ENCODE assay signal across 11 cellular contexts in genomic region chr9:136664799-136665082, GRCh38. TPM values are rescaled to one million over a fixed set of nuclear protein-coding genes. Genes with fewer than 3 reads are reported as not detected.
DNase-seq lines count a peak whose midpoint lies in the region; ATAC-seq, FAIRE-seq and TF ChIP-seq lines count a peak whose summit lies in the region.
"Had no signal": no experiment of that assay in that cellular context is flagged by ENCODE, and none has a peak within 500 bp of the region (broad histone marks: within the 10 kb centered on the region; RNA-seq: fewer than 3 reads in every experiment).

No MANE protein-coding gene starts in this region.

- H3K9me3 ChIP-seq in astrocyte (ENCODE audit: insufficient read depth, low read depth, low read length): no peaks in the 10 kb centered on the region
- H3K9me3 ChIP-seq in testis: no peaks in the 10 kb centered on the region

- no peak for DNase-seq in activated CD8-positive, alpha-beta memory T cell treated with anti-CD3 and anti-CD28 coated beads, Interleukin-2, amount 10 ng/mL, durations not matched to agents 7 days and 5 days
- no peak for DNase-seq in activated CD8-positive, alpha-beta memory T cell treated with anti-CD3 and anti-CD28 coated beads, Interleukin-2, amount 50 U/mL, for 4 hours
- DNase-seq in astrocyte (ENCODE audit: low read depth): no peak
- no peak for DNase-seq in memory B cell (ENCODE audit: low spot score in 2 of 2)
- DNase-seq in testis: no peak
- DNase-seq in DMS153 treated with DMSO at 0.1 percent for 48 hours (lab: John Stamatoyannopoulos, UW; ENCODE audit: unreplicated experiment): no peak
- no peak for DNase-seq in NCI-H345 treated with DMSO at 0.1 percent for 48 hours (lab: John Stamatoyannopoulos, UW; ENCODE audit: unreplicated experiment)
- DNase-seq: NCI-H345 had no signal

- no peak overlapping the region for H3K27ac Mint-ChIP-seq in activated CD8-positive, alpha-beta memory T cell treated with anti-CD3 and anti-CD28 coated beads, Interleukin-2, amount 10 ng/mL, durations not matched to agents 7 days and 5 days
- H3K27ac Mint-ChIP-seq in astrocyte (ENCODE audit: unreplicated experiment): no peak overlapping the region
- H3K27ac Mint-ChIP-seq in memory B cell: no peak overlapping the region

- CTCF ChIA-PET in activated CD8-positive, alpha-beta memory T cell treated with anti-CD3 and anti-CD28 coated beads, Interleukin-2, amount 10 ng/mL, durations not matched to agents 7 days and 5 days (lab: Charles Lee): interaction anchor here (1.6 to 2.2 kb wide), 3 partner anchors 15 to 180 kb away, joined by 3 to 8 read pairs (median 5); no protein-coding TSS in a partner anchor

- no peak for FAIRE-seq in astrocyte (lab: Jason Lieb, UNC)
- FAIRE-seq: keratinocyte had no signal

- no peaks in the 10 kb centered on the region for H3K79me2 ChIP-seq in astrocyte (ENCODE audit: insufficient read depth, low read length)

- H3K4me1 ChIP-seq in astrocyte (ENCODE audit: insufficient read depth, low read length): peaks cover 4% of the 10 kb centered on the region
- no peaks in the 10 kb centered on the region for H3K4me1 ChIP-seq in testis

- no peak for ATAC-seq in activated CD8-positive, alpha-beta memory T cell treated with anti-CD3 and anti-CD28 coated beads, Interleukin-2, amount 10 ng/mL, durations not matched to agents 7 days and 5 days
- ATAC-seq in memory B cell (ENCODE audit: low read depth) (no peak), HG03520 (IDR thresholded peaks at IDR 0.05; ENCODE audit: unreplicated experiment) (no peak)

- intact Hi-C loops in testis (cut with DNase I; ENCODE audit: low total_unique reads): no loop called here

- H3K9ac ChIP-seq in astrocyte (ENCODE audit: low read length): no peak overlapping the region

- H3K27me3 ChIP-seq in astrocyte (ENCODE audit: insufficient read depth, low read length) (no peaks in the 10 kb centered on the region), testis (no peaks in the 10 kb centered on the region)

- peaks cover 2% of the 10 kb centered on the region for H3K4me1 Mint-ChIP-seq in activated CD8-positive, alpha-beta memory T cell treated with anti-CD3 and anti-CD28 coated beads, Interleukin-2, amount 10 ng/mL, durations not matched to agents 7 days and 5 days
- no peaks in the 10 kb centered on the region for H3K4me1 Mint-ChIP-seq in astrocyte (ENCODE audit: low read depth, unreplicated experiment)
- peaks cover 7% of the 10 kb centered on the region for H3K4me1 Mint-ChIP-seq in memory B cell

- no peaks in the 10 kb centered on the region for H3K9me3 Mint-ChIP-seq in activated CD8-positive, alpha-beta memory T cell treated with anti-CD3 and anti-CD28 coated beads, Interleukin-2, amount 10 ng/mL, durations not matched to agents 7 days and 5 days (ENCODE audit: low read depth)
- H3K9me3 Mint-ChIP-seq in astrocyte (ENCODE audit: unreplicated experiment) (no peaks in the 10 kb centered on the region), memory B cell (no peaks in the 10 kb centered on the region)

- peak overlapping the region; percentile 36 for H3K4me3 Mint-ChIP-seq in activated CD8-positive, alpha-beta memory T cell treated with anti-CD3 and anti-CD28 coated beads, Interleukin-2, amount 10 ng/mL, durations not matched to agents 7 days and 5 days
- H3K4me3 Mint-ChIP-seq in astrocyte (ENCODE audit: unreplicated experiment): peak overlapping the region; percentile 75
- H3K4me3 Mint-ChIP-seq in memory B cell: peak overlapping the region; percentile 85

- peak overlapping the region; percentile 83 for H3K4me2 ChIP-seq in astrocyte (ENCODE audit: low read length)

- no peak overlapping the region for H3K27ac ChIP-seq in astrocyte (ENCODE audit: low read depth, low read length)
- peak overlapping the region in 1 of 2 donors; percentile 30 for H3K27ac ChIP-seq in testis
- H3K27ac ChIP-seq: SK-N-MC had no signal

- no peaks in the 10 kb centered on the region for H3K36me3 ChIP-seq in astrocyte (ENCODE audit: insufficient read depth, low read length)
- H3K36me3 ChIP-seq in testis (ENCODE audit: low read depth, missing control alignments): no peaks in the 10 kb centered on the region

- no peaks in the 10 kb centered on the region for H3K36me3 Mint-ChIP-seq in activated CD8-positive, alpha-beta memory T cell treated with anti-CD3 and anti-CD28 coated beads, Interleukin-2, amount 10 ng/mL, durations not matched to agents 7 days and 5 days
- no peaks in the 10 kb centered on the region for H3K36me3 Mint-ChIP-seq in astrocyte (ENCODE audit: low read depth, unreplicated experiment)
- H3K36me3 Mint-ChIP-seq in memory B cell: no peaks in the 10 kb centered on the region

- H3K27me3 Mint-ChIP-seq in activated CD8-positive, alpha-beta memory T cell treated with anti-CD3 and anti-CD28 coated beads, Interleukin-2, amount 10 ng/mL, durations not matched to agents 7 days and 5 days: peaks cover 13% of the 10 kb centered on the region
- H3K27me3 Mint-ChIP-seq in astrocyte (ENCODE audit: low read depth, unreplicated experiment) (peaks cover 7% of the 10 kb centered on the region), memory B cell (peaks cover 10% of the 10 kb centered on the region)

- no peak overlapping the region for H2AFZ ChIP-seq in astrocyte (ENCODE audit: low read depth, low read length)

- H3K4me3 ChIP-seq in astrocyte (ENCODE audit: insufficient read depth, low read depth, low read length) (no peak overlapping the region), testis (peak overlapping the region; percentile 46 to 59)

- TF ChIP-seq CTCF in astrocyte (IDR thresholded peaks at IDR 0.05; ENCODE audit: insufficient read depth, low read depth, low read length) (no peak), testis (IDR thresholded peaks at IDR 0.05) (no peak)

- 70% methylated on average over 14 of the region's 14 CpGs; no CpG with 5 or more reads in 1 of the 2 donors for WGBS in testis, 2 donors

- no peak for TF ChIP-seq POLR2A in testis (IDR thresholded peaks at IDR 0.05)

- no peaks in the 10 kb centered on the region for H4K20me1 ChIP-seq in astrocyte (ENCODE audit: insufficient read depth, low read length)

RNA-seq across cellular contexts. Expression of gene EGFL7, which starts 2.0 kb away (rescaled TPM):
- total RNA-seq in activated CD8-positive, alpha-beta memory T cell treated with anti-CD3 and anti-CD28 coated beads, Interleukin-2, amount 10 ng/mL, durations not matched to agents 7 days and 5 days: 1 to 10 TPM in 1 of 2 experiments, under 1 TPM in 1; 0.29 to 1.1 TPM
- total RNA-seq in astrocyte (12.3 and 15.5 TPM in 2 replicates), testis (100 to 1,000 TPM; 101 to 106 TPM)
- 68.5 TPM for polyA plus RNA-seq in testis (ENCODE audit: insufficient read depth, low read depth, low replicate concordance)

RNA-seq across cellular contexts. Expression of gene AGPAT2, which starts 22.5 kb away (rescaled TPM):
- total RNA-seq in activated CD8-positive, alpha-beta memory T cell treated with anti-CD3 and anti-CD28 coated beads, Interleukin-2, amount 10 ng/mL, durations not matched to agents 7 days and 5 days: 10 to 100 TPM; 16.9 to 20.5 TPM
- total RNA-seq in astrocyte (30.8 and 38.0 TPM in 2 replicates), testis (10 to 100 TPM; 46.6 to 52.7 TPM)
- 34.2 TPM for polyA plus RNA-seq in testis (ENCODE audit: insufficient read depth, low read depth, low replicate concordance)

RNA-seq across cellular contexts. Expression of gene DIPK1B, which starts 47.6 kb away (rescaled TPM):
- total RNA-seq in activated CD8-positive, alpha-beta memory T cell treated with anti-CD3 and anti-CD28 coated beads, Interleukin-2, amount 10 ng/mL, durations not matched to agents 7 days and 5 days: not detected
- total RNA-seq in astrocyte (22.4 and 23.2 TPM in 2 replicates), testis (10 to 100 TPM; 28.7 to 36.2 TPM)
- 23.3 TPM for polyA plus RNA-seq in testis (ENCODE audit: insufficient read depth, low read depth, low replicate concordance)
- polyA plus RNA-seq: keratinocyte had no signal

Comparison
In these comparisons a context has a peak if more than half of its experiments do, and no peak if none do; other contexts are left out.
1. RNA of gene DIPK1B, which starts 47.6 kb away (total RNA-seq): 28.7 to 36.2 TPM in testis and 22.4 to 23.2 TPM in astrocyte; not detected in activated CD8-positive, alpha-beta memory T cell treated with anti-CD3 and anti-CD28 coated beads, Interleukin-2, amount 10 ng/mL, durations not matched to agents 7 days and 5 days; every median in the first group is over 10 times any median in the second.
2. Peak in every context shown above with its lines, with median percentiles within 50 percentile points of each other: H3K4me3 Mint-ChIP-seq.